ENCODE assay signal across 18 cellular contexts in the genomic region with DNA sequence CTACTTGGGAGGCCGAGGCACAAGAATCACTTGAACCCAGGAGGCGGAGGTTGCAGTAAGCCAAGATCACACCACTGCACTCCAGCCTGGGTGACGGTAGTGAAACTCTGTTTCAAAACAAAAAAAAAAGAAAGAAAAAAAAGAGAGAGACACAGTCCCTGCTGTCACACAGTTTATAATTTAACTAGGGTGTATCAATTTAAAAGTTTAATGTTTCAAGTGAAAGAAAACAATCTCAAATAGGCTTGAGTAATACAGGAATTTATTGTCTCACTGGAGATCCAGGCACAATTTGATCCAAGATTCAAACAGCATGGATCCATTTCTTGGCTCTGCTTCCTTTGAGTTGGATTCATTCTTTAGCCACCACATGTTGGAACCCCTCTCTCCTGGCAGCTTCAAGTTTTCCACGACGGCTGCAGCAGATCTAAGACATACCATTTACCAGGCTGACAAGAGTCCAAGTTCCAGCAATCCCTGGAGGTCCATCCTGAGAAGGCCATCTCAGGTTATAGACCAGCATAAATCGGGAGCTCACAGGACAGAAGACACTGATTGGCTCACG.
DNase-seq lines count a peak whose midpoint lies in the region; ATAC-seq, FAIRE-seq and TF ChIP-seq lines count a peak whose summit lies in the region.
"Had no signal": no experiment of that assay in that cellular context is flagged by ENCODE, and none has a peak within 500 bp of the region (broad histone marks: within the 10 kb centered on the region; RNA-seq: fewer than 3 reads in every experiment).

No MANE protein-coding gene starts in this region.

- intact Hi-C loops in HepG2 (cut with micrococcal nuclease; ENCODE audit: unreplicated experiment), result no loop called here

- DNase-seq in Caki2 (ENCODE audit: low read depth) (peak; percentile 67), caudate nucleus (lab: John Stamatoyannopoulos, UW) (no peak), HepG2 (ENCODE audit: low spot score) (no peak), cerebellum (ENCODE audit: low spot score) (no peak)
- no peak for DNase-seq in activated CD8-positive, alpha-beta memory T cell treated with anti-CD3 and anti-CD28 coated beads for 24 hours
- DNase-seq: activated CD4-positive, alpha-beta T cell treated with anti-CD3 and anti-CD28 coated beads for 4 hours; activated gamma-delta T cell; CD8-positive, alpha-beta T cell; DND-41; H7; Kasumi-1; NCI-H1105 treated with DMSO at 0.1 percent for 48 hours had no signal

- H3K27ac ChIP-seq in caudate nucleus (ENCODE audit: low read depth, low read length), result peak overlapping the region; percentile 91
- no peak overlapping the region for H3K27ac ChIP-seq in HepG2 (ENCODE audit: extremely low read length, insufficient read depth, low read length)
- H3K27ac ChIP-seq in skeletal muscle tissue (ENCODE audit: low read depth, low read length), result peak overlapping the region; percentile 99

- POLR2A ChIA-PET in HepG2 (lab: Yijun Ruan, JAX), result interaction anchor here (1.1 to 2.2 kb wide), 3 partner anchors 8 to 99 kb away, joined by 4 to 13 read pairs (median 8); no protein-coding TSS in a partner anchor

- H2AFZ ChIP-seq in HepG2 (ENCODE audit: low read length), result no peak overlapping the region

- TF ChIP-seq EP300 in HepG2 (IDR thresholded peaks at IDR 0.05; ENCODE audit: low read depth in 2 of 2, low read length in 2 of 2) (no peak), HepG2 (CRISPR knock-in tag; IDR thresholded peaks at IDR 0.05; ENCODE audit: borderline replicate concordance) (no peak)

- H3K36me3 ChIP-seq in HepG2 (replicated peaks in 1 of 2; ENCODE audit: control insufficient read depth in 1 of 2, insufficient read depth in 2 of 2, low read length in 2 of 2) (no peaks in the 10 kb centered on the region), skeletal muscle tissue (ENCODE audit: control insufficient read depth in 3 of 3, insufficient read depth in 3 of 3, low read length in 3 of 3) (no peaks in the 10 kb centered on the region)

- H3K4me2 ChIP-seq in HepG2 (ENCODE audit: low read depth, low read length), result peak overlapping the region; percentile 53; the same call in 1 of the 2 replicates

- TF ChIP-seq RAD21 in HepG2 (CRISPR knock-in tag; IDR thresholded peaks at IDR 0.05), result no peak

- H3K79me2 ChIP-seq in HepG2 (ENCODE audit: insufficient read depth, low read length), result no peaks in the 10 kb centered on the region

- in situ Hi-C loops in Caki2 (cut with HindIII; ENCODE audit: low pct_unique_long_range_greater_than_20kb, low sequenced_read_pairs) (loop anchor here (25.0 kb wide), 1 partner anchor 92 kb away; a partner anchor contains a TSS), HepG2 (cut with HindIII; ENCODE audit: extremely low pct_ligation_motif_present, low pct_unique_long_range_greater_than_20kb) (no loop called here)

- H3K9me3 ChIP-seq in HepG2 (ENCODE audit: low read length) (0 out of 2 replicates have a peak, but pooled peaks cover 5% of the 10 kb centered on the region), skeletal muscle tissue (ENCODE audit: control insufficient read depth in 3 of 3, low read length in 3 of 3) (no peaks in the 10 kb centered on the region)

- ATAC-seq in HepG2 (no peak), HG03280 (IDR thresholded peaks at IDR 0.05; ENCODE audit: unreplicated experiment) (no peak), GM19395 (IDR thresholded peaks at IDR 0.05; ENCODE audit: unreplicated experiment) (no peak)
- ATAC-seq: CD8-positive, alpha-beta T cell; Panc1 had no signal

- no peak for TF ChIP-seq CTCF in HepG2 (CRISPR knock-in tag; IDR thresholded peaks at IDR 0.05)

- FAIRE-seq in HepG2 (lab: Jason Lieb, UNC), result no peak
- FAIRE-seq: GM18507 had no signal

- BruUV-seq in HepG2 (replicated peaks; lab: Mats Ljungman, UMichigan), result no TSS peak

- CTCF ChIA-PET in HepG2 (lab: Yijun Ruan, JAX; ENCODE audit: low intra/inter-chr PET ratio, low total read pairs), result no interaction called here

- WGBS in HepG2 (ENCODE audit: low lambda C conversion rate), result 55% methylated on average over 7 of the region's 7 CpGs

- H3K4me3 ChIP-seq in HepG2 (replicated peaks in 1 of 3; ENCODE audit: insufficient read depth in 1 of 3, low read depth in 2 of 3, low read length in 3 of 3) (no peak overlapping the region), skeletal muscle tissue (ENCODE audit: low read length in 3 of 3) (no peak overlapping the region)
- H3K4me3 ChIP-seq: skin epidermis had no signal

- no peak overlapping the region for H3K9ac ChIP-seq in HepG2 (ENCODE audit: insufficient read depth, low read depth, low read length)
- H3K9ac ChIP-seq in skeletal muscle tissue (ENCODE audit: low read depth in 1 of 3, low read length in 3 of 3), result no peak overlapping the region

- no peaks in the 10 kb centered on the region; a peak in 1 of 5 replicates for H3K27me3 ChIP-seq in HepG2 (ENCODE audit: control insufficient read depth in 1 of 2, insufficient read depth in 2 of 2, low read length in 2 of 2)
- no peaks in the 10 kb centered on the region for H3K27me3 ChIP-seq in skeletal muscle tissue (ENCODE audit: control insufficient read depth in 3 of 3, insufficient read depth in 3 of 3, low read length in 3 of 3)

- no peaks in the 10 kb centered on the region for H4K20me1 ChIP-seq in HepG2 (ENCODE audit: insufficient read depth, low read length)

- H3K4me1 ChIP-seq in HepG2 (ENCODE audit: insufficient read depth, low read length), result peaks cover 95% of the 10 kb centered on the region
- H3K4me1 ChIP-seq in skeletal muscle tissue (ENCODE audit: control insufficient read depth in 3 of 3, insufficient read depth in 3 of 3, low read length in 3 of 3), result peaks cover 52 to 58% (median 58%) of the 10 kb centered on the region in 3 donors

- TF ChIP-seq POLR2A in HepG2 (IDR thresholded peaks at IDR 0.05; ENCODE audit: insufficient read depth in 1 of 2, low read depth in 2 of 2, low read length in 2 of 2), result no peak

TF ChIP-seq in HepG2, 621 proteins besides CTCF, POLR2A, EP300 and RAD21 (continues in another document):
- 0 out of 2 replicates have a peak, but pooled peaks have one; percentile 35 for TF ChIP-seq ZFP90 (CRISPR knock-in tag; IDR thresholded peaks at IDR 0.05; ENCODE audit: borderline replicate concordance)
- 0 out of 2 replicates have a peak, but pooled peaks have one; percentile 26 for TF ChIP-seq RFXAP (CRISPR knock-in tag; IDR thresholded peaks at IDR 0.05; ENCODE audit: borderline replicate concordance)
- no peak for TF ChIP-seq HDAC2 (CRISPR knock-in tag; IDR thresholded peaks at IDR 0.05)
- TF ChIP-seq, protein P1, sequence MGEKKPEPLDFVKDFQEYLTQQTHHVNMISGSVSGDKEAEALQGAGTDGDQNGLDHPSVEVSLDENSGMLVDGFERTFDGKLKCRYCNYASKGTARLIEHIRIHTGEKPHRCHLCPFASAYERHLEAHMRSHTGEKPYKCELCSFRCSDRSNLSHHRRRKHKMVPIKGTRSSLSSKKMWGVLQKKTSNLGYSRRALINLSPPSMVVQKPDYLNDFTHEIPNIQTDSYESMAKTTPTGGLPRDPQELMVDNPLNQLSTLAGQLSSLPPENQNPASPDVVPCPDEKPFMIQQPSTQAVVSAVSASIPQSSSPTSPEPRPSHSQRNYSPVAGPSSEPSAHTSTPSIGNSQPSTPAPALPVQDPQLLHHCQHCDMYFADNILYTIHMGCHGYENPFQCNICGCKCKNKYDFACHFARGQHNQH (CRISPR knock-in tag; IDR thresholded peaks at IDR 0.05), result no peak
- TF ChIP-seq ZFAT (CRISPR knock-in tag; conservative IDR thresholded peaks at IDR 0.05), result no peak
- TF ChIP-seq NFIC (IDR thresholded peaks at IDR 0.05; ENCODE audit: low read length), result no peak
- TF ChIP-seq, protein P2, sequence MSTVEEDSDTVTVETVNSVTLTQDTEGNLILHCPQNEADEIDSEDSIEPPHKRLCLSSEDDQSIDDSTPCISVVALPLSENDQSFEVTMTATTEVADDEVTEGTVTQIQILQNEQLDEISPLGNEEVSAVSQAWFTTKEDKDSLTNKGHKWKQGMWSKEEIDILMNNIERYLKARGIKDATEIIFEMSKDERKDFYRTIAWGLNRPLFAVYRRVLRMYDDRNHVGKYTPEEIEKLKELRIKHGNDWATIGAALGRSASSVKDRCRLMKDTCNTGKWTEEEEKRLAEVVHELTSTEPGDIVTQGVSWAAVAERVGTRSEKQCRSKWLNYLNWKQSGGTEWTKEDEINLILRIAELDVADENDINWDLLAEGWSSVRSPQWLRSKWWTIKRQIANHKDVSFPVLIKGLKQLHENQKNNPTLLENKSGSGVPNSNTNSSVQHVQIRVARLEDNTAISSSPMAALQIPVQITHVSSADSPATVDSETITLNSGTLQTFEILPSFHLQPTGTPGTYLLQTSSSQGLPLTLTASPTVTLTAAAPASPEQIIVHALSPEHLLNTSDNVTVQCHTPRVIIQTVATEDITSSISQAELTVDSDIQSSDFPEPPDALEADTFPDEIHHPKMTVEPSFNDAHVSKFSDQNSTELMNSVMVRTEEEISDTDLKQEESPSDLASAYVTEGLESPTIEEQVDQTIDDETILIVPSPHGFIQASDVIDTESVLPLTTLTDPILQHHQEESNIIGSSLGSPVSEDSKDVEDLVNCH (CRISPR knock-in tag; IDR thresholded peaks at IDR 0.05), result no peak
- no peak for TF ChIP-seq RXRB (CRISPR knock-in tag; IDR thresholded peaks at IDR 0.05; ENCODE audit: borderline replicate concordance)
- no peak for TF ChIP-seq ZNF549 (CRISPR knock-in tag; IDR thresholded peaks at IDR 0.05)
- TF ChIP-seq U2AF2 (IDR thresholded peaks at IDR 0.05; ENCODE audit: low read depth, low read length), result no peak
- TF ChIP-seq, protein P3, sequence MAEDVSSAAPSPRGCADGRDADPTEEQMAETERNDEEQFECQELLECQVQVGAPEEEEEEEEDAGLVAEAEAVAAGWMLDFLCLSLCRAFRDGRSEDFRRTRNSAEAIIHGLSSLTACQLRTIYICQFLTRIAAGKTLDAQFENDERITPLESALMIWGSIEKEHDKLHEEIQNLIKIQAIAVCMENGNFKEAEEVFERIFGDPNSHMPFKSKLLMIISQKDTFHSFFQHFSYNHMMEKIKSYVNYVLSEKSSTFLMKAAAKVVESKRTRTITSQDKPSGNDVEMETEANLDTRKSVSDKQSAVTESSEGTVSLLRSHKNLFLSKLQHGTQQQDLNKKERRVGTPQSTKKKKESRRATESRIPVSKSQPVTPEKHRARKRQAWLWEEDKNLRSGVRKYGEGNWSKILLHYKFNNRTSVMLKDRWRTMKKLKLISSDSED (CRISPR knock-in tag; IDR thresholded peaks at IDR 0.05), result no peak
- no peak for TF ChIP-seq REPIN1 (CRISPR knock-in tag; IDR thresholded peaks at IDR 0.05; ENCODE audit: borderline replicate concordance, low read depth)
- no peak for TF ChIP-seq ZNF616 (CRISPR knock-in tag; IDR thresholded peaks at IDR 0.05; ENCODE audit: low read depth)
- TF ChIP-seq, protein P4, sequence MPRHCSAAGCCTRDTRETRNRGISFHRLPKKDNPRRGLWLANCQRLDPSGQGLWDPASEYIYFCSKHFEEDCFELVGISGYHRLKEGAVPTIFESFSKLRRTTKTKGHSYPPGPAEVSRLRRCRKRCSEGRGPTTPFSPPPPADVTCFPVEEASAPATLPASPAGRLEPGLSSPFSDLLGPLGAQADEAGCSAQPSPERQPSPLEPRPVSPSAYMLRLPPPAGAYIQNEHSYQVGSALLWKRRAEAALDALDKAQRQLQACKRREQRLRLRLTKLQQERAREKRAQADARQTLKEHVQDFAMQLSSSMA (CRISPR knock-in tag; IDR thresholded peaks at IDR 0.05), result no peak
